1 cellular context compared by ENCODE assay signal in the genomic region with DNA sequence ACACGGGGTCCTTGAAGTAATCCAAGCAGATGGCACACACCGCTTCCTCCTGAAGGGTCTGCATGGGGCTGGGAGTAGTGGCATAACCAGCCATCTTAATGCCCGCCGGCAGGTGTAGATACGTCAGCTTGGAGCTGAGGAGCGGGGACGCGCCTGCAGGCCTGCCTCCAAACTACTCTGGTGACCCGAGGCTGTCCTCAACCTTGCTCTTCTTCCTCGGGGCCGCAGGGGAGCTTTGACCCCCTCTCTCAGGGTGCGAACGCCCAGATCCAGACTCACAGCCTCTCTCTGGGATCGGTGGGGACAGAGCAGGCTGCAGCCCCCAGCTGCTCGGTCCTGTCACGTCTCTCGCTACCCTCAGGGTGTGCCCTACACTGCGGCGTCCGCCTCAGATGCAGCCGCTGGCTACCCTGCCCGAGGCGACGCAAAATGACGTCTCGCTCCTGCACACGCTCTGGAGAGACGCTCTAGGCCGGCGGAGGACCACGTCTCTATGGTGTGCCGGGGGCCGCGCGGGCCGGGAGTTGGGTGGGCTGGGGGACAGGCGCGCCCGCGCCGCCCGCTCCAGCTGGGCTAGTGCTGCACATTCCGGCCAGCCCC.
TF ChIP-seq lines count a peak whose summit lies in the region.

Gene TRIM52 (minus strand): TSS at position 424 of the 600 bp plus-strand sequence. CDS start 330 bp downstream, at position 94.

TF ChIP-seq in HEK293, 187 proteins besides CTCF, POLR2A, EP300 and RAD21 (continued from another document and continues in another):
- no peak for TF ChIP-seq ZBTB49 (tag by site-specific recombination; IDR thresholded peaks at IDR 0.05; ENCODE audit: low read depth)
- TF ChIP-seq ZNF146 (tag by site-specific recombination; IDR thresholded peaks at IDR 0.05): peak; percentile 8; the same call in 1 of the 2 replicates
- no peak for TF ChIP-seq ZNF76 (tag by site-specific recombination; IDR thresholded peaks at IDR 0.05; ENCODE audit: borderline replicate concordance, low read depth)
- no peak for TF ChIP-seq BCL11A (tag by site-specific recombination; IDR thresholded peaks at IDR 0.05; ENCODE audit: low read depth)
- TF ChIP-seq ZNF555 (tag by site-specific recombination; conservative IDR thresholded peaks at IDR 0.05): no peak
- TF ChIP-seq ZNF426 (tag by site-specific recombination; IDR thresholded peaks at IDR 0.05): no peak
- TF ChIP-seq ZBTB17 (tag by site-specific recombination; IDR thresholded peaks at IDR 0.05): peak; percentile 85
- peak; percentile 64; the same call in 1 of the 2 replicates for TF ChIP-seq ZNF24 (tag by site-specific recombination; IDR thresholded peaks at IDR 0.05)
- peak; percentile 88 for TF ChIP-seq ATF2 (tag by site-specific recombination; IDR thresholded peaks at IDR 0.05; ENCODE audit: low read depth)
- no peak for TF ChIP-seq ZNF132 (tag by site-specific recombination; IDR thresholded peaks at IDR 0.05; ENCODE audit: borderline replicate concordance)
- TF ChIP-seq ZNF391 (tag by site-specific recombination; IDR thresholded peaks at IDR 0.05; ENCODE audit: borderline replicate concordance, low read depth): peak; percentile 86; the same call in 1 of the 2 replicates
- TF ChIP-seq ZNF19 (tag by site-specific recombination; IDR thresholded peaks at IDR 0.05; ENCODE audit: low read depth): no peak
- TF ChIP-seq, protein P1, sequence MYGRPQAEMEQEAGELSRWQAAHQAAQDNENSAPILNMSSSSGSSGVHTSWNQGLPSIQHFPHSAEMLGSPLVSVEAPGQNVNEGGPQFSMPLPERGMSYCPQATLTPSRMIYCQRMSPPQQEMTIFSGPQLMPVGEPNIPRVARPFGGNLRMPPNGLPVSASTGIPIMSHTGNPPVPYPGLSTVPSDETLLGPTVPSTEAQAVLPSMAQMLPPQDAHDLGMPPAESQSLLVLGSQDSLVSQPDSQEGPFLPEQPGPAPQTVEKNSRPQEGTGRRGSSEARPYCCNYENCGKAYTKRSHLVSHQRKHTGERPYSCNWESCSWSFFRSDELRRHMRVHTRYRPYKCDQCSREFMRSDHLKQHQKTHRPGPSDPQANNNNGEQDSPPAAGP (tag by site-specific recombination; IDR thresholded peaks at IDR 0.05): peak; percentile 92
- no peak for TF ChIP-seq ZNF140 (tag by site-specific recombination; IDR thresholded peaks at IDR 0.05)
- 0 out of 2 replicates have a peak, but pooled peaks have one; percentile 79 for TF ChIP-seq ZNF610 (tag by site-specific recombination; IDR thresholded peaks at IDR 0.05; ENCODE audit: borderline replicate concordance)
- TF ChIP-seq, protein P2, sequence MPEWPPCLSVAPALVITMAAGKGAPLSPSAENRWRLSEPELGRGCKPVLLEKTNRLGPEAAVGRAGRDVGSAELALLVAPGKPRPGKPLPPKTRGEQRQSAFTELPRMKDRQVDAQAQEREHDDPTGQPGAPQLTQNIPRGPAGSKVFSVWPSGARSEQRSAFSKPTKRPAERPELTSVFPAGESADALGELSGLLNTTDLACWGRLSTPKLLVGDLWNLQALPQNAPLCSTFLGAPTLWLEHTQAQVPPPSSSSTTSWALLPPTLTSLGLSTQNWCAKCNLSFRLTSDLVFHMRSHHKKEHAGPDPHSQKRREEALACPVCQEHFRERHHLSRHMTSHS (tag by site-specific recombination; IDR thresholded peaks at IDR 0.05): no peak
- peak; percentile 44; the same call in 1 of the 2 replicates for TF ChIP-seq SP2 (tag by site-specific recombination; IDR thresholded peaks at IDR 0.05)
- no peak; the same call in 1 of the 2 replicates for TF ChIP-seq ZFP69B (tag by site-specific recombination; IDR thresholded peaks at IDR 0.05)
- no peak for TF ChIP-seq ZNF18 (tag by site-specific recombination; IDR thresholded peaks at IDR 0.05)
- peak; percentile 50; the same call in 1 of the 2 replicates for TF ChIP-seq KLF10 (tag by site-specific recombination; IDR thresholded peaks at IDR 0.05)
- peak; percentile 59 for TF ChIP-seq ZBTB8A (tag by site-specific recombination; IDR thresholded peaks at IDR 0.05)
- peak; percentile 86 for TF ChIP-seq ZSCAN4 (tag by site-specific recombination; IDR thresholded peaks at IDR 0.05)
- peak; percentile 80 for TF ChIP-seq ZBTB21 (tag by site-specific recombination; IDR thresholded peaks at IDR 0.05)
- TF ChIP-seq ZNF416 (tag by site-specific recombination; IDR thresholded peaks at IDR 0.05): no peak
- TF ChIP-seq ZNF560 (tag by site-specific recombination; IDR thresholded peaks at IDR 0.05; ENCODE audit: borderline replicate concordance): no peak
- no peak for TF ChIP-seq ZNF670 (tag by site-specific recombination; IDR thresholded peaks at IDR 0.05; ENCODE audit: low read depth)
- peak; percentile 86 for TF ChIP-seq ZNF501 (tag by site-specific recombination; IDR thresholded peaks at IDR 0.05)
- TF ChIP-seq ZFHX2 (tag by site-specific recombination; conservative IDR thresholded peaks at IDR 0.05): peak; percentile 68
- TF ChIP-seq ZNF585B (tag by site-specific recombination; IDR thresholded peaks at IDR 0.05): no peak
- peak; percentile 66 for TF ChIP-seq YY2 (tag by site-specific recombination; IDR thresholded peaks at IDR 0.05)
- peak; percentile 71 for TF ChIP-seq ZXDB (tag by site-specific recombination; IDR thresholded peaks at IDR 0.05)
- TF ChIP-seq ZNF404 (tag by site-specific recombination; IDR thresholded peaks at IDR 0.05): no peak
- TF ChIP-seq, protein P3, sequence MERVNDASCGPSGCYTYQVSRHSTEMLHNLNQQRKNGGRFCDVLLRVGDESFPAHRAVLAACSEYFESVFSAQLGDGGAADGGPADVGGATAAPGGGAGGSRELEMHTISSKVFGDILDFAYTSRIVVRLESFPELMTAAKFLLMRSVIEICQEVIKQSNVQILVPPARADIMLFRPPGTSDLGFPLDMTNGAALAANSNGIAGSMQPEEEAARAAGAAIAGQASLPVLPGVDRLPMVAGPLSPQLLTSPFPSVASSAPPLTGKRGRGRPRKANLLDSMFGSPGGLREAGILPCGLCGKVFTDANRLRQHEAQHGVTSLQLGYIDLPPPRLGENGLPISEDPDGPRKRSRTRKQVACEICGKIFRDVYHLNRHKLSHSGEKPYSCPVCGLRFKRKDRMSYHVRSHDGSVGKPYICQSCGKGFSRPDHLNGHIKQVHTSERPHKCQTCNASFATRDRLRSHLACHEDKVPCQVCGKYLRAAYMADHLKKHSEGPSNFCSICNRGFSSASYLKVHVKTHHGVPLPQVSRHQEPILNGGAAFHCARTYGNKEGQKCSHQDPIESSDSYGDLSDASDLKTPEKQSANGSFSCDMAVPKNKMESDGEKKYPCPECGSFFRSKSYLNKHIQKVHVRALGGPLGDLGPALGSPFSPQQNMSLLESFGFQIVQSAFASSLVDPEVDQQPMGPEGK (tag by site-specific recombination; IDR thresholded peaks at IDR 0.05): peak; percentile 89
- TF ChIP-seq, protein P4, sequence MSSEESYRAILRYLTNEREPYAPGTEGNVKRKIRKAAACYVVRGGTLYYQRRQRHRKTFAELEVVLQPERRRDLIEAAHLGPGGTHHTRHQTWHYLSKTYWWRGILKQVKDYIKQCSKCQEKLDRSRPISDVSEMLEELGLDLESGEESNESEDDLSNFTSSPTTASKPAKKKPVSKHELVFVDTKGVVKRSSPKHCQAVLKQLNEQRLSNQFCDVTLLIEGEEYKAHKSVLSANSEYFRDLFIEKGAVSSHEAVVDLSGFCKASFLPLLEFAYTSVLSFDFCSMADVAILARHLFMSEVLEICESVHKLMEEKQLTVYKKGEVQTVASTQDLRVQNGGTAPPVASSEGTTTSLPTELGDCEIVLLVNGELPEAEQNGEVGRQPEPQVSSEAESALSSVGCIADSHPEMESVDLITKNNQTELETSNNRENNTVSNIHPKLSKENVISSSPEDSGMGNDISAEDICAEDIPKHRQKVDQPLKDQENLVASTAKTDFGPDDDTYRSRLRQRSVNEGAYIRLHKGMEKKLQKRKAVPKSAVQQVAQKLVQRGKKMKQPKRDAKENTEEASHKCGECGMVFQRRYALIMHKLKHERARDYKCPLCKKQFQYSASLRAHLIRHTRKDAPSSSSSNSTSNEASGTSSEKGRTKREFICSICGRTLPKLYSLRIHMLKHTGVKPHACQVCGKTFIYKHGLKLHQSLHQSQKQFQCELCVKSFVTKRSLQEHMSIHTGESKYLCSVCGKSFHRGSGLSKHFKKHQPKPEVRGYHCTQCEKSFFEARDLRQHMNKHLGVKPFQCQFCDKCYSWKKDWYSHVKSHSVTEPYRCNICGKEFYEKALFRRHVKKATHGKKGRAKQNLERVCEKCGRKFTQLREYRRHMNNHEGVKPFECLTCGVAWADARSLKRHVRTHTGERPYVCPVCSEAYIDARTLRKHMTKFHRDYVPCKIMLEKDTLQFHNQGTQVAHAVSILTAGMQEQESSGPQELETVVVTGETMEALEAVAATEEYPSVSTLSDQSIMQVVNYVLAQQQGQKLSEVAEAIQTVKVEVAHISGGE (tag by site-specific recombination; conservative IDR thresholded peaks at IDR 0.05; ENCODE audit: low read depth): no peak; the same call in 1 of the 2 replicates
- TF ChIP-seq HOXD13 (CRISPR knock-in tag; IDR thresholded peaks at IDR 0.05; ENCODE audit: borderline replicate concordance): no peak
- TF ChIP-seq ZBTB20 (tag by site-specific recombination; IDR thresholded peaks at IDR 0.05): peak; percentile 55; the same call in 1 of the 2 replicates
- TF ChIP-seq ZBTB44 (tag by site-specific recombination; IDR thresholded peaks at IDR 0.05): peak; percentile 88
- TF ChIP-seq, protein P5, sequence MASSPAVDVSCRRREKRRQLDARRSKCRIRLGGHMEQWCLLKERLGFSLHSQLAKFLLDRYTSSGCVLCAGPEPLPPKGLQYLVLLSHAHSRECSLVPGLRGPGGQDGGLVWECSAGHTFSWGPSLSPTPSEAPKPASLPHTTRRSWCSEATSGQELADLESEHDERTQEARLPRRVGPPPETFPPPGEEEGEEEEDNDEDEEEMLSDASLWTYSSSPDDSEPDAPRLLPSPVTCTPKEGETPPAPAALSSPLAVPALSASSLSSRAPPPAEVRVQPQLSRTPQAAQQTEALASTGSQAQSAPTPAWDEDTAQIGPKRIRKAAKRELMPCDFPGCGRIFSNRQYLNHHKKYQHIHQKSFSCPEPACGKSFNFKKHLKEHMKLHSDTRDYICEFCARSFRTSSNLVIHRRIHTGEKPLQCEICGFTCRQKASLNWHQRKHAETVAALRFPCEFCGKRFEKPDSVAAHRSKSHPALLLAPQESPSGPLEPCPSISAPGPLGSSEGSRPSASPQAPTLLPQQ (tag by site-specific recombination; IDR thresholded peaks at IDR 0.05): peak; percentile 66
- peak; percentile 93 for TF ChIP-seq ZNF600 (tag by site-specific recombination; IDR thresholded peaks at IDR 0.05)
- TF ChIP-seq ZNF558 (tag by site-specific recombination; IDR thresholded peaks at IDR 0.05): peak; percentile 27; the same call in 1 of the 2 replicates
- TF ChIP-seq ZNF214 (tag by site-specific recombination; IDR thresholded peaks at IDR 0.05; ENCODE audit: borderline replicate concordance): no peak
